In the genomic region with DNA sequence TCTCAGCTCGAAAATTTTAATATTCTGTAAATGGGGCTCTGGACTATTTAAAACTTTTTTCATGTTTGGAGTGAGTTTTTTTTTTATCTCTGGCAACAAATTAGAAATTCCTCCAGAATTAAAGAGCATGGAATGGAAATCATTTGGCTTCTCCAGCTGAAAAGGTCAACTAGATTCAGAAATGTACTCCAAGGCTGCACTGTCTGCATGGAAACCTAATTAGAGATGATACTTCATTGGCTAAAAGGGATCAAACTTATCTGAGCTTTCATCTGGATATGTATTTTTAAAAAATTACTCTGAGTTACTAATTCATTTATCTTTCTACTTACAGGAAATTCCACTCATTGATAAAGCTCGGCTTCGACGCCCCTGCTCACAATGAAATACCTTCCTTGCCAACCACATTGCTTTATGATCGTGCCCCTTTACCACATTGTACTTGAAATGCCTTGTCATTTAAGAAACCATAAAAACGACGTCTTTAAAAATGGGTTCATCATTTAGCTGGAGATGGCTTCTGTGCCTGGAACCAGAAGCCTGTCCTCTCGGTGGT, we compare ENCODE assay signal across 24 cellular contexts.
A peak's percentile ranks its signal among the peaks of the same experiment; 100 is the strongest.
DNase-seq lines count a peak whose midpoint lies in the region; ATAC-seq, FAIRE-seq and TF ChIP-seq lines count a peak whose summit lies in the region.
"Had no signal": no experiment of that assay in that cellular context is flagged by ENCODE, and none has a peak within 500 bp of the region (broad histone marks: within the 10 kb centered on the region; RNA-seq: fewer than 3 reads in every experiment).

No MANE protein-coding gene starts in this region.

- H3K4me3 ChIP-seq in IMR-90 (ENCODE audit: insufficient read depth, low read depth, low read length) (no peak overlapping the region), astrocyte (ENCODE audit: insufficient read depth, low read depth, low read length) (no peak overlapping the region), fibroblast of the aortic adventitia (ENCODE audit: low read depth, low read length) (no peak overlapping the region), prostate gland (no peak overlapping the region)
- H3K4me3 ChIP-seq: MG63, PC-9 had no signal

- no peak overlapping the region for H2BK5ac ChIP-seq in IMR-90 (ENCODE audit: low read depth, low read length, poor library complexity, severe bottlenecking)

- no peak for TF ChIP-seq CTCF in IMR-90 (conservative IDR thresholded peaks at IDR 0.05; ENCODE audit: low read depth, low read length)
- no peak for TF ChIP-seq CTCF in astrocyte (IDR thresholded peaks at IDR 0.05; ENCODE audit: insufficient read depth, low read depth, low read length)
- no peak for TF ChIP-seq CTCF in fibroblast of the aortic adventitia (IDR thresholded peaks at IDR 0.05; ENCODE audit: insufficient read depth, low read length)
- TF ChIP-seq CTCF in prostate gland (IDR thresholded peaks at IDR 0.05), result no peak

- H2AFZ ChIP-seq in IMR-90 (replicated peaks; ENCODE audit: low read length, poor library complexity) (no peak overlapping the region), astrocyte (ENCODE audit: low read depth, low read length) (no peak overlapping the region)
- H2AFZ ChIP-seq: PC-9 had no signal

- no TSS peak for BruUV-seq in IMR-90 (replicated peaks; lab: Mats Ljungman, UMichigan)

- H3K36me3 ChIP-seq in IMR-90 (ENCODE audit: control insufficient read depth, insufficient read depth, low read length) (no peaks in the 10 kb centered on the region), astrocyte (ENCODE audit: insufficient read depth, low read length) (no peaks in the 10 kb centered on the region), prostate gland (no peaks in the 10 kb centered on the region)
- H3K36me3 ChIP-seq: MG63 had no signal

- peaks cover 2% of the 10 kb centered on the region; the same call in 1 of the 2 replicates for H3K27me3 ChIP-seq in IMR-90 (ENCODE audit: control insufficient read depth, insufficient read depth, low read length)
- H3K27me3 ChIP-seq in astrocyte (ENCODE audit: insufficient read depth, low read length), result no peaks in the 10 kb centered on the region
- H3K27me3 ChIP-seq in prostate gland (replicated peaks; ENCODE audit: insufficient read depth), result no peaks in the 10 kb centered on the region
- H3K27me3 ChIP-seq: MG63 had no signal

- H2BK120ac ChIP-seq in IMR-90 (ENCODE audit: low read depth, low read length), result no peak overlapping the region

- no peak overlapping the region for H3K23ac ChIP-seq in IMR-90 (ENCODE audit: low read depth, low read length)

- no peak overlapping the region for H4K91ac ChIP-seq in IMR-90 (ENCODE audit: insufficient read depth, low read depth, low read length)

- peaks cover 6 to 7% of the 10 kb centered on the region in 2 donors for H3K36me3 Mint-ChIP-seq in activated T-cell treated with anti-CD3 and anti-CD28 coated beads, Interleukin-2, amount 50 U/mL, for 72 hours (ENCODE audit: insufficient read depth in 2 of 2)
- H3K36me3 Mint-ChIP-seq in astrocyte (ENCODE audit: low read depth, unreplicated experiment), result no peaks in the 10 kb centered on the region

- CTCF ChIA-PET in IMR-90 (lab: Yijun Ruan, JAX), result interaction anchor here (1.2 kb wide), 1 partner anchor 10 kb away, joined by 3 read pairs; no protein-coding TSS in a partner anchor

- no peaks in the 10 kb centered on the region for H3K9me3 ChIP-seq in IMR-90 (ENCODE audit: control insufficient read depth, insufficient read depth, low read length)
- no peaks in the 10 kb centered on the region for H3K9me3 ChIP-seq in astrocyte (ENCODE audit: insufficient read depth, low read depth, low read length)
- H3K9me3 ChIP-seq in prostate gland, result no peaks in the 10 kb centered on the region
- H3K9me3 ChIP-seq: MG63 had no signal

- no peaks in the 10 kb centered on the region for H3K79me1 ChIP-seq in IMR-90 (ENCODE audit: low read depth in 1 of 2, low read length in 2 of 2)

- H3K9me3 Mint-ChIP-seq in activated T-cell treated with anti-CD3 and anti-CD28 coated beads, Interleukin-2, amount 50 U/mL, for 72 hours, result peaks cover 3 to 7% of the 10 kb centered on the region in 2 donors
- no peaks in the 10 kb centered on the region for H3K9me3 Mint-ChIP-seq in astrocyte (ENCODE audit: unreplicated experiment)

- in situ Hi-C loops in IMR-90 (cut with MboI; ENCODE audit: low sequenced_read_pairs), result no loop called here

- no peak overlapping the region for H4K8ac ChIP-seq in IMR-90 (ENCODE audit: low read depth in 2 of 2, low read length in 2 of 2)

- H3K9me1 ChIP-seq in IMR-90 (ENCODE audit: insufficient read depth, low read length), result peaks cover 3% of the 10 kb centered on the region; the same call in 1 of the 2 replicates

- H3K27ac ChIP-seq in IMR-90 (ENCODE audit: insufficient read depth, low read length) (no peak overlapping the region), astrocyte (ENCODE audit: low read depth, low read length) (no peak overlapping the region), prostate gland (no peak overlapping the region)
- H3K27ac ChIP-seq: 22Rv1, PC-9 had no signal

- H3K27ac Mint-ChIP-seq in activated T-cell treated with anti-CD3 and anti-CD28 coated beads, Interleukin-2, amount 50 U/mL, for 72 hours, result peak overlapping the region; percentile 27
- H3K27ac Mint-ChIP-seq in astrocyte (ENCODE audit: unreplicated experiment), result no peak overlapping the region

- no peak for DNase-seq in activated T-cell treated with anti-CD3 and anti-CD28 coated beads, Interleukin-2, amount 50 U/mL, for 72 hours
- DNase-seq in activated T-cell treated with anti-CD3 and anti-CD28 coated beads for 4 hours (no peak), IMR-90 (no peak), astrocyte (ENCODE audit: low read depth) (peak; percentile 16), fibroblast of the aortic adventitia (ENCODE audit: low read depth) (peak; percentile 44), NCI-H69 (lab: John Stamatoyannopoulos, UW) (no peak), prostate gland (ENCODE audit: low spot score) (no peak)
- DNase-seq: CD4-positive, CD25-positive, alpha-beta regulatory T cell; HCEC 1CT; KBM-7; MG63; NCI-H1105 treated with DMSO at 0.1 percent for 48 hours; NCI-H146; NCI-H1930; NCI-H2107; NCI-H446; NCI-H524 treated with DMSO at 0.1 percent for 48 hours; PC-9 had no signal

- H3K56ac ChIP-seq in IMR-90 (ENCODE audit: extremely low read depth, insufficient read depth, low read length), result no peak overlapping the region

- no peak for ATAC-seq in activated T-cell treated with anti-CD3 and anti-CD28 coated beads, Interleukin-2, amount 50 U/mL, for 72 hours (replicated peaks in 1 of 2)
- ATAC-seq in IMR-90 (ENCODE audit: low read depth), result no peak
- ATAC-seq: Right ventricle myocardium inferior had no signal

- H3K4me3 Mint-ChIP-seq in activated T-cell treated with anti-CD3 and anti-CD28 coated beads, Interleukin-2, amount 50 U/mL, for 72 hours, result no peak overlapping the region
- H3K4me3 Mint-ChIP-seq in astrocyte (ENCODE audit: unreplicated experiment), result no peak overlapping the region
- H3K4me3 Mint-ChIP-seq: CD4-positive, CD25-positive, alpha-beta regulatory T cell had no signal

- H3K79me2 ChIP-seq in astrocyte (ENCODE audit: insufficient read depth, low read length), result no peaks in the 10 kb centered on the region

- H3K27me3 Mint-ChIP-seq in activated T-cell treated with anti-CD3 and anti-CD28 coated beads, Interleukin-2, amount 50 U/mL, for 72 hours (ENCODE audit: low read depth), result no peaks in the 10 kb centered on the region
- H3K27me3 Mint-ChIP-seq in astrocyte (ENCODE audit: low read depth, unreplicated experiment), result peaks cover 4% of the 10 kb centered on the region

- no peak overlapping the region; the same call in 1 of the 2 replicates for H3K18ac ChIP-seq in IMR-90 (ENCODE audit: low read depth, low read length)

- dilution Hi-C loops in IMR-90 (cut with HindIII; ENCODE audit: low sequenced_read_pairs, unreplicated experiment), result no loop called here

- TF ChIP-seq POLR2A in IMR-90 (IDR thresholded peaks at IDR 0.05; ENCODE audit: low read depth, low read length) (no peak), prostate gland (IDR thresholded peaks at IDR 0.05) (no peak)

- H3K4me2 ChIP-seq in IMR-90 (ENCODE audit: low read depth, low read length), result no peak overlapping the region
- no peak overlapping the region for H3K4me2 ChIP-seq in astrocyte (ENCODE audit: low read length)
- H3K4me2 ChIP-seq: PC-9 had no signal

- H4K5ac ChIP-seq in IMR-90 (ENCODE audit: low read depth, low read length), result no peak overlapping the region

- H2BK20ac ChIP-seq in IMR-90 (ENCODE audit: low read depth, low read length), result no peak overlapping the region

- no peak for FAIRE-seq in astrocyte (lab: Jason Lieb, UNC)
- FAIRE-seq: D721Med, GM19239, H1, HTR-8/SVneo had no signal

- intact Hi-C loops in IMR-90 (cut with micrococcal nuclease), result no loop called here
- intact Hi-C loops in prostate gland (cut with DNase I), result no loop called here

- no peak overlapping the region for H3K9ac ChIP-seq in IMR-90 (ENCODE audit: low read depth, low read length)
- H3K9ac ChIP-seq in astrocyte (ENCODE audit: low read length), result no peak overlapping the region

- peaks cover 12% of the 10 kb centered on the region for H3K4me1 ChIP-seq in IMR-90 (ENCODE audit: control insufficient read depth, insufficient read depth, low read length)
- peaks cover 16% of the 10 kb centered on the region for H3K4me1 ChIP-seq in astrocyte (ENCODE audit: insufficient read depth, low read length)
- H3K4me1 ChIP-seq in prostate gland (replicated peaks), result no peaks in the 10 kb centered on the region

- H4K20me1 ChIP-seq in IMR-90 (ENCODE audit: insufficient read depth, low read length) (no peaks in the 10 kb centered on the region), astrocyte (ENCODE audit: insufficient read depth, low read length) (no peaks in the 10 kb centered on the region)

- no peak overlapping the region for H2BK15ac ChIP-seq in IMR-90 (ENCODE audit: low read depth, low read length)

- POLR2A ChIA-PET in IMR-90 (lab: Charles Lee; ENCODE audit: unreplicated experiment), result no interaction called here

- no peak for TF ChIP-seq RAD21 in IMR-90 (IDR thresholded peaks at IDR 0.05; ENCODE audit: low read length)

- 92% methylated on average over 7 of the region's 8 CpGs; no CpG with 5 or more reads in 1 of the 2 experiments for WGBS in IMR-90 (ENCODE audit: extremely low coverage in 2 of 2, insufficient read length in 1 of 2), 2 experiments
- WGBS in prostate gland, result 79% methylated on average over 8 of the region's 8 CpGs

- peaks cover 45% of the 10 kb centered on the region for H3K4me1 Mint-ChIP-seq in activated T-cell treated with anti-CD3 and anti-CD28 coated beads, Interleukin-2, amount 50 U/mL, for 72 hours (ENCODE audit: low read depth)
- H3K4me1 Mint-ChIP-seq in astrocyte (ENCODE audit: low read depth, unreplicated experiment), result peaks cover 10% of the 10 kb centered on the region

- no peak overlapping the region for H3K4ac ChIP-seq in IMR-90 (ENCODE audit: low read depth, low read length)

- no peak overlapping the region for H2AK9ac ChIP-seq in IMR-90 (replicated peaks; ENCODE audit: low read depth, low read length, poor library complexity)

- no peak overlapping the region for H2AK5ac ChIP-seq in IMR-90 (ENCODE audit: low read depth, low read length)

- 0 out of 2 replicates have a peak overlapping the region, but pooled peaks have one; percentile 24 for H3K14ac ChIP-seq in IMR-90 (replicated peaks; ENCODE audit: low read depth, low read length)

TF ChIP-seq in IMR-90, 13 proteins besides CTCF, POLR2A, EP300 and RAD21 (continues in another document):
- TF ChIP-seq RFX5 (IDR thresholded peaks at IDR 0.05; ENCODE audit: low read depth, low read length) (no peak), NFE2L2 (IDR thresholded peaks at IDR 0.05; ENCODE audit: low read depth, low read length) (no peak), CEBPB (IDR thresholded peaks at IDR 0.05; ENCODE audit: low read depth, low read length) (no peak)

Comparison
In these comparisons a context has a peak if more than half of its experiments do, and no peak if none do; other contexts are left out.
1. DNase-seq: peak in astrocyte (single experiment) and fibroblast of the aortic adventitia (single experiment); none in activated T-cell treated with anti-CD3 and anti-CD28 coated beads, Interleukin-2, amount 50 U/mL, for 72 hours (0 of 2), activated T-cell treated with anti-CD3 and anti-CD28 coated beads for 4 hours (single experiment), IMR-90 (single experiment), NCI-H69 (single experiment) and prostate gland (single experiment).